13 cellular contexts compared by ENCODE assay signal in genomic region chr18:3251963-3252277, GRCh38. TPM values are rescaled to one million over a fixed set of nuclear protein-coding genes. Genes with fewer than 3 reads are reported as not detected.
DNase-seq lines count a peak whose midpoint lies in the region; ATAC-seq and TF ChIP-seq lines count a peak whose summit lies in the region.
"Had no signal": no experiment of that assay in that cellular context is flagged by ENCODE, and none has a peak within 500 bp of the region (broad histone marks: within the 10 kb centered on the region; RNA-seq: fewer than 3 reads in every experiment).

No MANE protein-coding gene starts in this region.

- peak overlapping the region; percentile 79 for H3K4me2 ChIP-seq in skeletal muscle satellite cell (ENCODE audit: low read length)

- DNase-seq in T-helper 2 cell treated with Interferon-gamma antibody and Interleukin-4, amounts not matched to agents 5 μg/mL and 100 μg/mL, for 36 hours (ENCODE audit: low spot score): no peak
- DNase-seq in T-helper 2 cell (no peak), foreskin fibroblast (no peak), mucosa of descending colon (no peak), NCI-H128 (lab: John Stamatoyannopoulos, UW; ENCODE audit: unreplicated experiment) (no peak)
- no peak for DNase-seq in activated CD8-positive, alpha-beta T cell treated with anti-CD3 and anti-CD28 coated beads, Interleukin-2, amount 10 ng/mL, durations not matched to agents 7 days and 5 days
- DNase-seq: activated CD4-positive, alpha-beta T cell treated with anti-CD3 and anti-CD28 coated beads for 4 hours; kidney; MV-4-11; OCI-M1 had no signal

- no peaks in the 10 kb centered on the region for H3K27me3 ChIP-seq in skeletal muscle satellite cell (ENCODE audit: control insufficient read depth, insufficient read depth, low read length)

- intact Hi-C loops in mucosa of descending colon (cut with DNase I, micrococcal nuclease): no loop called here

- H3K36me3 Mint-ChIP-seq in T-helper 2 cell treated with Interferon-gamma antibody and Interleukin-4, amounts not matched to agents 5 μg/mL and 100 μg/mL, for 36 hours (ENCODE audit: low read depth): peaks cover 79% of the 10 kb centered on the region
- peaks cover 85% of the 10 kb centered on the region for H3K36me3 Mint-ChIP-seq in activated CD8-positive, alpha-beta T cell treated with anti-CD3 and anti-CD28 coated beads, Interleukin-2, amount 10 ng/mL, durations not matched to agents 7 days and 5 days (ENCODE audit: low read depth)

- H3K9me3 ChIP-seq in skeletal muscle satellite cell (replicated peaks; ENCODE audit: low read length) (no peaks in the 10 kb centered on the region), mucosa of descending colon (no peaks in the 10 kb centered on the region)

- H3K4me1 Mint-ChIP-seq in T-helper 2 cell treated with Interferon-gamma antibody and Interleukin-4, amounts not matched to agents 5 μg/mL and 100 μg/mL, for 36 hours (ENCODE audit: low read depth): peaks cover 55% of the 10 kb centered on the region
- peaks cover 59% of the 10 kb centered on the region for H3K4me1 Mint-ChIP-seq in activated CD8-positive, alpha-beta T cell treated with anti-CD3 and anti-CD28 coated beads, Interleukin-2, amount 10 ng/mL, durations not matched to agents 7 days and 5 days (ENCODE audit: low read depth)

- H3K9ac ChIP-seq in skeletal muscle satellite cell (ENCODE audit: low read depth, low read length): peak overlapping the region; percentile 57

- TF ChIP-seq CTCF in foreskin fibroblast (IDR thresholded peaks at IDR 0.05; ENCODE audit: low read depth, low read length) (no peak), mucosa of descending colon (IDR thresholded peaks at IDR 0.05) (no peak)

- peaks cover 2% of the 10 kb centered on the region for H3K27me3 Mint-ChIP-seq in T-helper 2 cell treated with Interferon-gamma antibody and Interleukin-4, amounts not matched to agents 5 μg/mL and 100 μg/mL, for 36 hours (ENCODE audit: low read depth)
- H3K27me3 Mint-ChIP-seq in activated CD8-positive, alpha-beta T cell treated with anti-CD3 and anti-CD28 coated beads, Interleukin-2, amount 10 ng/mL, durations not matched to agents 7 days and 5 days (ENCODE audit: low read depth): no peaks in the 10 kb centered on the region
- H3K27me3 Mint-ChIP-seq: type B pancreatic cell had no signal

- ATAC-seq in activated CD8-positive, alpha-beta T cell treated with anti-CD3 and anti-CD28 coated beads, Interleukin-2, amount 10 ng/mL, durations not matched to agents 7 days and 5 days: no peak
- ATAC-seq in mucosa of descending colon (no peak), GM19463 (IDR thresholded peaks at IDR 0.05; ENCODE audit: unreplicated experiment) (no peak)

- peak overlapping the region; percentile 57 for H3K27ac Mint-ChIP-seq in T-helper 2 cell treated with Interferon-gamma antibody and Interleukin-4, amounts not matched to agents 5 μg/mL and 100 μg/mL, for 36 hours
- peak overlapping the region; percentile 54 for H3K27ac Mint-ChIP-seq in activated CD8-positive, alpha-beta T cell treated with anti-CD3 and anti-CD28 coated beads, Interleukin-2, amount 10 ng/mL, durations not matched to agents 7 days and 5 days
- H3K27ac Mint-ChIP-seq: type B pancreatic cell had no signal

- H3K36me3 ChIP-seq in skeletal muscle satellite cell (ENCODE audit: insufficient read depth, low read length) (peaks cover 64% of the 10 kb centered on the region), mucosa of descending colon (ENCODE audit: low read depth) (peaks cover 3% of the 10 kb centered on the region)

- POLR2A ChIA-PET in activated CD8-positive, alpha-beta T cell treated with anti-CD3 and anti-CD28 coated beads, Interleukin-2, amount 10 ng/mL, durations not matched to agents 7 days and 5 days (lab: Charles Lee): interaction anchor here (1.9 to 8.3 kb wide), 2 partner anchors 10 to 190 kb away, joined by 4 to 218 read pairs; partner anchors contain the start of gene MYL12B

- H3K4me3 ChIP-seq in foreskin fibroblast (ENCODE audit: low read depth in 1 of 2, low read length in 2 of 2) (peak overlapping the region; percentile 5 to 7), skeletal muscle satellite cell (ENCODE audit: low read length) (peak overlapping the region; percentile 37), mucosa of descending colon (no peak overlapping the region)

- H3K4me3 Mint-ChIP-seq in T-helper 2 cell treated with Interferon-gamma antibody and Interleukin-4, amounts not matched to agents 5 μg/mL and 100 μg/mL, for 36 hours: peak overlapping the region; percentile 70
- peak overlapping the region; percentile 71 for H3K4me3 Mint-ChIP-seq in activated CD8-positive, alpha-beta T cell treated with anti-CD3 and anti-CD28 coated beads, Interleukin-2, amount 10 ng/mL, durations not matched to agents 7 days and 5 days
- H3K4me3 Mint-ChIP-seq: type B pancreatic cell had no signal

- no peaks in the 10 kb centered on the region for H3K9me3 Mint-ChIP-seq in T-helper 2 cell treated with Interferon-gamma antibody and Interleukin-4, amounts not matched to agents 5 μg/mL and 100 μg/mL, for 36 hours
- H3K9me3 Mint-ChIP-seq in activated CD8-positive, alpha-beta T cell treated with anti-CD3 and anti-CD28 coated beads, Interleukin-2, amount 10 ng/mL, durations not matched to agents 7 days and 5 days (ENCODE audit: insufficient read depth): no peaks in the 10 kb centered on the region
- H3K9me3 Mint-ChIP-seq: type B pancreatic cell had no signal

- H3K4me1 ChIP-seq in skeletal muscle satellite cell (ENCODE audit: control insufficient read depth, insufficient read depth, low read length) (peaks cover 62% of the 10 kb centered on the region), mucosa of descending colon (ENCODE audit: low read depth) (peaks cover 29% of the 10 kb centered on the region)

- CTCF ChIA-PET in activated CD8-positive, alpha-beta T cell treated with anti-CD3 and anti-CD28 coated beads, Interleukin-2, amount 10 ng/mL, durations not matched to agents 7 days and 5 days (lab: Charles Lee): interaction anchor here (0.9 to 1.4 kb wide), 2 partner anchors 258 to 344 kb away, joined by 3 read pairs; no protein-coding TSS in a partner anchor

RNA-seq across cellular contexts. Expression of gene MYL12A, which starts 4.3 kb away (rescaled TPM):
- 100 to 1,000 TPM; 858 to 901 TPM for total RNA-seq in activated CD8-positive, alpha-beta T cell treated with anti-CD3 and anti-CD28 coated beads, Interleukin-2, amount 10 ng/mL, durations not matched to agents 7 days and 5 days
- 426 and 583 TPM in 2 replicates for total RNA-seq in skeletal muscle satellite cell (2012; rRNA removed)
- total RNA-seq in mucosa of descending colon: 100 to 1,000 TPM; 345 to 588 (median 550) TPM

RNA-seq across cellular contexts. Expression of gene MYL12B, which starts 10.0 kb away (rescaled TPM):
- total RNA-seq in activated CD8-positive, alpha-beta T cell treated with anti-CD3 and anti-CD28 coated beads, Interleukin-2, amount 10 ng/mL, durations not matched to agents 7 days and 5 days: 100 to 1,000 TPM; 402 to 404 TPM
- total RNA-seq in skeletal muscle satellite cell (2012; rRNA removed): 294 and 299 TPM in 2 replicates
- total RNA-seq in mucosa of descending colon: 100 to 1,000 TPM; 317 to 609 (median 569) TPM

RNA-seq across cellular contexts. Expression of gene MYOM1, which starts 32.2 kb away (rescaled TPM):
- 1 to 10 TPM; 1.3 to 1.5 TPM for total RNA-seq in activated CD8-positive, alpha-beta T cell treated with anti-CD3 and anti-CD28 coated beads, Interleukin-2, amount 10 ng/mL, durations not matched to agents 7 days and 5 days
- 0.51 and 0.87 TPM in 2 replicates for total RNA-seq in skeletal muscle satellite cell (2012; rRNA removed)
- 10 to 100 TPM in 2 of 3 donors, 1 to 10 TPM in 1; 5.5 to 22.2 (median 16.3) TPM for total RNA-seq in mucosa of descending colon
